Comparison of ENCODE assay signal across 8 cellular contexts in genomic region chr1:39230261-39231190, GRCh38. TPM values are rescaled to one million over a fixed set of nuclear protein-coding genes. Genes with fewer than 3 reads are reported as not detected.
A peak's percentile ranks its signal among the peaks of the same experiment; 100 is the strongest.
DNase-seq lines count a peak whose midpoint lies in the region; ATAC-seq and TF ChIP-seq lines count a peak whose summit lies in the region.

No MANE protein-coding gene starts in this region.

- 70% methylated on average over 6 of the region's 9 CpGs for WGBS in right lobe of liver (ENCODE audit: insufficient coverage, low coverage, low lambda C conversion rate, missing lambda C conversion rate)
- 50 to 51% methylated on average over 9 of the region's 9 CpGs for WGBS in thyroid gland, 2 donors

- no peak overlapping the region for H3K27ac ChIP-seq in right lobe of liver
- H3K27ac ChIP-seq in thyroid gland: peak overlapping the region in 2 of 3 donors; percentile 39 to 54

- intact Hi-C loops in right lobe of liver (cut with DNase I): no loop called here
- intact Hi-C loops in thyroid gland (cut with DNase I): no loop called here

- DNase-seq in AG08396 (ENCODE audit: low spot score) (peak; percentile 73), MV-4-11 (lab: John Stamatoyannopoulos, UW) (peak; percentile 81), adipocyte (ENCODE audit: low read depth) (peak; percentile 52), right lobe of liver (no peak), thyroid gland (peak in 1 of 2 donors; percentile 15), DMS 273 (lab: John Stamatoyannopoulos, UW; ENCODE audit: unreplicated experiment) (no peak)

- TF ChIP-seq CTCF in right lobe of liver (IDR thresholded peaks at IDR 0.05) (no peak), thyroid gland (IDR thresholded peaks at IDR 0.05) (no peak)

- H3K4me1 ChIP-seq in adipocyte (ENCODE audit: control insufficient read depth, insufficient read depth, low read length): peaks cover 6% of the 10 kb centered on the region
- no peaks in the 10 kb centered on the region for H3K4me1 ChIP-seq in right lobe of liver
- H3K4me1 ChIP-seq in thyroid gland: peaks cover 24 to 27% of the 10 kb centered on the region in 2 donors

- H3K4me3 ChIP-seq in adipocyte (ENCODE audit: low read length) (no peak overlapping the region), right lobe of liver (no peak overlapping the region), thyroid gland (replicated peaks in 1 of 3) (no peak overlapping the region)

- H3K9me3 ChIP-seq in adipocyte (ENCODE audit: control insufficient read depth, low read length) (no peaks in the 10 kb centered on the region), right lobe of liver (no peaks in the 10 kb centered on the region), thyroid gland (no peaks in the 10 kb centered on the region)

- TF ChIP-seq POLR2A in right lobe of liver (IDR thresholded peaks at IDR 0.05) (no peak), thyroid gland (IDR thresholded peaks at IDR 0.05) (no peak)

- H3K27me3 ChIP-seq in adipocyte (replicated peaks; ENCODE audit: control insufficient read depth, insufficient read depth, low read length): no peaks in the 10 kb centered on the region
- no peaks in the 10 kb centered on the region for H3K27me3 ChIP-seq in right lobe of liver
- no peaks in the 10 kb centered on the region for H3K27me3 ChIP-seq in thyroid gland

- H3K9ac ChIP-seq in adipocyte (ENCODE audit: low read length): no peak overlapping the region

- H3K36me3 ChIP-seq in adipocyte (ENCODE audit: control insufficient read depth, insufficient read depth, low read length, severe bottlenecking) (peaks cover 3% of the 10 kb centered on the region), right lobe of liver (peaks cover 0 to 8% (median 0%) of the 10 kb centered on the region in 4 donors), thyroid gland (no peaks in the 10 kb centered on the region)

- ATAC-seq in GM21367 (IDR thresholded peaks at IDR 0.05; ENCODE audit: unreplicated experiment) (peak; percentile 77), right lobe of liver (peak; percentile 58 to 82 (median 68)), HG02623 (IDR thresholded peaks at IDR 0.05; ENCODE audit: unreplicated experiment) (no peak)

RNA-seq across cellular contexts. Expression of gene MACF1, which starts 26.0 kb away (rescaled TPM):
- total RNA-seq in right lobe of liver: 100 to 1,000 TPM in 3 of 6 experiments, 10 to 100 TPM in 3; 78.4 to 141 (median 100) TPM
- total RNA-seq in thyroid gland: 100 to 1,000 TPM; 308 to 834 (median 427) TPM

Comparison
In these comparisons a context has a peak if more than half of its experiments do, and no peak if none do; other contexts are left out.
1. DNase-seq: peak in AG08396 (single experiment), MV-4-11 (single experiment) and adipocyte (single experiment); none in right lobe of liver (0 of 3) and DMS 273 (single experiment).
2. H3K27ac ChIP-seq: peak in thyroid gland (2 of 3); none in right lobe of liver (0 of 3).